In the genomic region with DNA sequence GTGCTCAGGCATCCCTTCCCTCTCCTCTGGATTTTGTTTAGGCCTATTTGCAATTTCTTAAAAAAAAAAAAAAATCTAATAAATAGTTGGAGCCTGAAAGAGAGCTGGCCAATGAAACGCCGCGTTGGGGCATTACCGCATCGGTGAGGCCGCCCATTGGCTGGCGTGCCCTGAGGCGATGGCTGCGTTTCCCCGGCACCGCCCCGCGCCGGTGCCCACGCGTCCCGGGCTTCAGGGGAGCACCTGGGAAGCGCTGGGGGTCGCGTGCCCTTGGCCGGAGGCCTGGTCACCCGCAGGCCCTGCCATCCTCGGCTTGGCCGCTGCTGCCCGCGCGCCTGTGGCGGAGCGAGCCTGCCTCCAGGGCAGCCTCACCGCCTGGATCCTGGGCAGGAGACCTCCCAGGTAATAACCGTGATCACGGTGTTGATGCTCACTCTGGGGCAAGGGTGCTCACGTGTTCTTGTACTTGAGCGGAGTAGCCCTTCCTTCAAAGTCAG, we compare ENCODE assay signal across 9 cellular contexts.
DNase-seq lines count a peak whose midpoint lies in the region; TF ChIP-seq lines count a peak whose summit lies in the region.
"Had no signal": no experiment of that assay in that cellular context is flagged by ENCODE, and none has a peak within 500 bp of the region (broad histone marks: within the 10 kb centered on the region; RNA-seq: fewer than 3 reads in every experiment).

No MANE protein-coding gene starts in this region.

- no peaks in the 10 kb centered on the region for H3K79me2 ChIP-seq in parathyroid adenoma

- DNase-seq in NCI-H1417 (lab: John Stamatoyannopoulos, UW) (peak in 2 of 3 experiments; percentile 71 to 80), NCI-H1417 treated with DMSO at 0.1 percent for 48 hours (lab: John Stamatoyannopoulos, UW) (no peak), NCI-H510A treated with DMSO at 0.1 percent for 48 hours (lab: John Stamatoyannopoulos, UW) (peak; percentile 40), activated gamma-delta T cell (lab: John Stamatoyannopoulos, UW) (peak; percentile 50), head of caudate nucleus (peak; percentile 67 to 95 (median 87)), lower leg skin (ENCODE audit: low spot score in 2 of 2) (no peak)

- peaks cover 2% of the 10 kb centered on the region for H3K9me3 ChIP-seq in parathyroid adenoma (ENCODE audit: control insufficient read depth, low read length)

- no peak overlapping the region for H3K27ac ChIP-seq in parathyroid adenoma
- peak overlapping the region; percentile 50 for H3K27ac ChIP-seq in temporal lobe (ENCODE audit: low read depth, low read length)
- H3K27ac ChIP-seq: 22Rv1 had no signal

- H3K4me1 ChIP-seq in parathyroid adenoma = no peaks in the 10 kb centered on the region

- TF ChIP-seq POLR2A in lower leg skin (IDR thresholded peaks at IDR 0.05) = no peak

- H3K27me3 ChIP-seq in parathyroid adenoma (ENCODE audit: control insufficient read depth, insufficient read depth, low read length) = no peaks in the 10 kb centered on the region

- intact Hi-C loops in head of caudate nucleus (cut with DNase I) = no loop called here
- intact Hi-C loops in lower leg skin (cut with DNase I; ENCODE audit: low total_unique reads) = no loop called here

- peak overlapping the region; percentile 92 for H2AFZ ChIP-seq in parathyroid adenoma

- H3K4me3 ChIP-seq in parathyroid adenoma (ENCODE audit: low read depth, low read length) = peak overlapping the region; percentile 53
- H3K4me3 ChIP-seq in lower leg skin (ENCODE audit: low read depth, poor library complexity, severe bottlenecking) = no peak overlapping the region

- H3K36me3 ChIP-seq in parathyroid adenoma (ENCODE audit: control insufficient read depth, insufficient read depth, low read length) = no peaks in the 10 kb centered on the region

- TF ChIP-seq CTCF in parathyroid adenoma (IDR thresholded peaks at IDR 0.05) = no peak
- TF ChIP-seq CTCF in lower leg skin (IDR thresholded peaks at IDR 0.05) = no peak

- peak overlapping the region; percentile 72 for H3K4me2 ChIP-seq in parathyroid adenoma (ENCODE audit: low read length)

- 5 to 6% methylated on average over 32 to 34 of the region's 34 CpGs for WGBS in lower leg skin, 2 donors

- H3K9ac ChIP-seq in parathyroid adenoma = no peak overlapping the region

Comparison
In these comparisons a context has a peak if more than half of its experiments do, and no peak if none do; other contexts are left out.
1. DNase-seq: peak in NCI-H1417 (2 of 3), NCI-H510A treated with DMSO at 0.1 percent for 48 hours (single experiment), activated gamma-delta T cell (single experiment) and head of caudate nucleus (42 of 42); none in NCI-H1417 treated with DMSO at 0.1 percent for 48 hours (single experiment) and lower leg skin (0 of 2).